In the genomic region with DNA sequence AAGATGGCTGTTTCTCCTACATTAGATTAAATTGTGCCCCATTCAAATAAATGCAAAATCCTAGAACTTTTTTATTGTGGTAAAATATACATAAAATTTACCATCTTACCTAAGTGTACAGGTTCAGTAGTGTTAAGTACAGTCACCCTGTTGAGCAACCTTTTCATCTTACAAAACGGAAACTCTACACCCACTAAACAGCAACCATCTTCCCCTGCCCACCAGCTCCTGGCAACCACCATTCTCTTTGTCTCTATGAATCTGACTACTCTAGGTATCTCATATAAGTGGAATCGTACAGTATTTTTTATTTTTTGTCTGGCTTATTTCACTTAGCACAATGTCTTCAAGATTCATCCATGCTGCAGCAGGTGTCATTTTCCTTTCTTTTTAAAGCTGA, we compare ENCODE assay signal across 11 cellular contexts.
DNase-seq lines count a peak whose midpoint lies in the region; ATAC-seq and FAIRE-seq lines count a peak whose summit lies in the region.
"Had no signal": no experiment of that assay in that cellular context is flagged by ENCODE, and none has a peak within 500 bp of the region (broad histone marks: within the 10 kb centered on the region; RNA-seq: fewer than 3 reads in every experiment).

No MANE protein-coding gene starts in this region.

- DNase-seq in GM19239 (ENCODE audit: insufficient read length, low spot score) (no peak), NCI-H526 treated with DMSO at 0.1 percent for 48 hours (lab: John Stamatoyannopoulos, UW) (no peak), DMS153 treated with DMSO at 0.1 percent for 48 hours (lab: John Stamatoyannopoulos, UW; ENCODE audit: unreplicated experiment) (no peak)
- DNase-seq in activated CD4-positive, alpha-beta T cell treated with anti-CD3 and anti-CD28 coated beads for 4 hours: peak; percentile 48 to 54
- peak; percentile 58 for DNase-seq in activated naive CD4-positive, alpha-beta T cell treated with anti-CD3 and anti-CD28 coated beads, Interleukin-2, amount 50 U/mL, for 16 hours
- DNase-seq in stimulated activated CD4-positive, alpha-beta T cell treated with anti-CD3 and anti-CD28 coated beads, Interleukin-2, amount 100 ng/mL, for 24 hours: peak; percentile 45 to 57
- DNase-seq: COR-L47, NCI-H1694 treated with DMSO at 0.1 percent for 48 hours, nucleus accumbens had no signal

- peak; percentile 33 for FAIRE-seq in GM19239 (lab: Jason Lieb, UNC)

- ATAC-seq in GM21528 (IDR thresholded peaks at IDR 0.05; ENCODE audit: low FRiP score, unreplicated experiment): no peak
- ATAC-seq in HG03025 (IDR thresholded peaks at IDR 0.05; ENCODE audit: low FRiP score, unreplicated experiment): no peak

Comparison
In these comparisons a context has a peak if more than half of its experiments do, and no peak if none do; other contexts are left out.
1. DNase-seq: peak in activated CD4-positive, alpha-beta T cell treated with anti-CD3 and anti-CD28 coated beads for 4 hours (2 of 2), activated naive CD4-positive, alpha-beta T cell treated with anti-CD3 and anti-CD28 coated beads, Interleukin-2, amount 50 U/mL, for 16 hours (single experiment) and stimulated activated CD4-positive, alpha-beta T cell treated with anti-CD3 and anti-CD28 coated beads, Interleukin-2, amount 100 ng/mL, for 24 hours (2 of 2); none in GM19239 (single experiment), NCI-H526 treated with DMSO at 0.1 percent for 48 hours (single experiment) and DMS153 treated with DMSO at 0.1 percent for 48 hours (single experiment).